In genomic region chr9:114366334-114367128, GRCh38 we compare ENCODE assay signal across 7 cellular contexts. TPM values are rescaled to one million over a fixed set of nuclear protein-coding genes. Genes with fewer than 3 reads are reported as not detected.
A peak's percentile ranks its signal among the peaks of the same experiment; 100 is the strongest.
DNase-seq lines count a peak whose midpoint lies in the region; ATAC-seq and TF ChIP-seq lines count a peak whose summit lies in the region.

No MANE protein-coding gene starts in this region.

- no peak for TF ChIP-seq CTCF in chondrocyte (IDR thresholded peaks at IDR 0.05)

- ATAC-seq in GM18502 (IDR thresholded peaks at IDR 0.05; ENCODE audit: poor library complexity, unreplicated experiment) (peak; percentile 55), HG02571 (IDR thresholded peaks at IDR 0.05; ENCODE audit: unreplicated experiment) (peak; percentile 38)

- H3K27ac Mint-ChIP-seq in chondrocyte (ENCODE audit: unreplicated experiment) = peak overlapping the region; percentile 98

- peaks cover 37% of the 10 kb centered on the region for H3K4me1 Mint-ChIP-seq in chondrocyte (ENCODE audit: low read depth)

- H3K27me3 Mint-ChIP-seq in chondrocyte (ENCODE audit: low read depth) = no peaks in the 10 kb centered on the region

- no peak overlapping the region for H3K4me3 Mint-ChIP-seq in chondrocyte (ENCODE audit: unreplicated experiment)

- no peaks in the 10 kb centered on the region for H3K9me3 Mint-ChIP-seq in chondrocyte (ENCODE audit: low read depth)

- DNase-seq in NOMO-1 (lab: John Stamatoyannopoulos, UW; ENCODE audit: unreplicated experiment in 2 of 2) = peak; percentile 50 to 61
- no peak for DNase-seq in chondrocyte (ENCODE audit: low spot score)
- DNase-seq in renal cortical epithelial cell (ENCODE audit: low read depth) = peak; percentile 99
- no peak for DNase-seq in NCI-H187 treated with DMSO at 0.1 percent for 48 hours (lab: John Stamatoyannopoulos, UW)
- no peak for DNase-seq in 8988T

- peaks cover 26% of the 10 kb centered on the region for H3K36me3 Mint-ChIP-seq in chondrocyte (ENCODE audit: low read depth)

RNA-seq across cellular contexts. Expression of gene AKNA, which starts 21.3 kb away (rescaled TPM):
- total RNA-seq in chondrocyte (19.1 to 43.1 TPM (median 43.0 TPM) in 3 replicates), renal cortical epithelial cell (7.8 and 22.0 TPM in 2 replicates)

RNA-seq across cellular contexts. Expression of gene ORM2, which starts 36.9 kb away (rescaled TPM):
- not detected in 3 replicates for total RNA-seq in chondrocyte
- not detected in 2 replicates for total RNA-seq in renal cortical epithelial cell

RNA-seq across cellular contexts. Expression of gene ORM1, which starts 43.6 kb away (rescaled TPM):
- total RNA-seq in chondrocyte (not detected in 3 replicates), renal cortical epithelial cell (not detected in 2 replicates)

Comparison
In these comparisons a context has a peak if more than half of its experiments do, and no peak if none do; other contexts are left out.
1. DNase-seq: peak in NOMO-1 (2 of 2) and renal cortical epithelial cell (single experiment); none in chondrocyte (single experiment), NCI-H187 treated with DMSO at 0.1 percent for 48 hours (single experiment) and 8988T (single experiment).